In genomic region chr1:20819818-20820217, GRCh38 we compare ENCODE assay signal across 16 cellular contexts. TPM values are rescaled to one million over a fixed set of nuclear protein-coding genes. Genes with fewer than 3 reads are reported as not detected.
A peak's percentile ranks its signal among the peaks of the same experiment; 100 is the strongest.
DNase-seq lines count a peak whose midpoint lies in the region; ATAC-seq and TF ChIP-seq lines count a peak whose summit lies in the region.
"Had no signal": no experiment of that assay in that cellular context is flagged by ENCODE, and none has a peak within 500 bp of the region (broad histone marks: within the 10 kb centered on the region; RNA-seq: fewer than 3 reads in every experiment).

No MANE protein-coding gene starts in this region.

- H3K9me3 ChIP-seq in neuronal stem cell (replicated peaks in 1 of 2; ENCODE audit: control insufficient read depth in 2 of 2, insufficient read depth in 1 of 2, low read depth in 1 of 2, low read length in 2 of 2): peaks cover 0 to 7% of the 10 kb centered on the region in 2 donors
- H3K9me3 ChIP-seq: HAP-1 had no signal

- WGBS in neuronal stem cell (ENCODE audit: extremely low coverage in 2 of 2, insufficient read length in 2 of 2, insufficient replicate concordance in 1 of 2), 2 donors: no CpG with 5 or more reads among the region's 5 CpGs

- H3K4me1 Mint-ChIP-seq in WTC11 (no peaks in the 10 kb centered on the region), glutamatergic neuron (ENCODE audit: low read depth, unreplicated experiment) (peaks cover 7% of the 10 kb centered on the region)
- H3K4me1 Mint-ChIP-seq: B cell had no signal

- no peaks in the 10 kb centered on the region for H3K79me1 ChIP-seq in neuronal stem cell (ENCODE audit: low read depth, low read length)

- no peak overlapping the region for H3K14ac ChIP-seq in neuronal stem cell (ENCODE audit: low read length)

- H3K4me3 ChIP-seq in H7 (ENCODE audit: insufficient read depth, low read depth, low read length) (no peak overlapping the region), neuronal stem cell (ENCODE audit: low read length in 2 of 2) (no peak overlapping the region)
- H3K4me3 ChIP-seq: BLaER1 treated with 17β-estradiol and CSF1 and Interleukin-3, amounts not matched to agents 10 nM and 100 nM; HAP-1 had no signal

- CTCF ChIA-PET in WTC11 (lab: Charles Lee): interaction anchor here (0.9 to 2.7 kb wide), 2 partner anchors 123 to 375 kb away, joined by 5 to 7 read pairs; no protein-coding TSS in a partner anchor

- H2BK5ac ChIP-seq in neuronal stem cell (ENCODE audit: low read length): no peak overlapping the region

- ATAC-seq in WTC11 (peak; percentile 69), GM19328 (IDR thresholded peaks at IDR 0.05; ENCODE audit: unreplicated experiment) (no peak)
- ATAC-seq: CD8-positive, alpha-beta T cell had no signal

- peak overlapping the region; percentile 17 for H3K18ac ChIP-seq in neuronal stem cell (ENCODE audit: low read length)

- H2BK15ac ChIP-seq in neuronal stem cell (ENCODE audit: low read length): no peak overlapping the region

- no peak overlapping the region for H3K9ac ChIP-seq in neuronal stem cell (ENCODE audit: low read depth, low read length, poor library complexity)
- H3K9ac ChIP-seq: BLaER1 treated with 17β-estradiol and CSF1 and Interleukin-3, amounts not matched to agents 10 nM and 100 nM; KMS-11 had no signal

- H3K4me3 Mint-ChIP-seq in WTC11 (no peak overlapping the region), glutamatergic neuron (ENCODE audit: unreplicated experiment) (no peak overlapping the region)
- H3K4me3 Mint-ChIP-seq: B cell; CD8-positive, alpha-beta T cell had no signal

- no peak overlapping the region for H4K91ac ChIP-seq in neuronal stem cell (ENCODE audit: low read depth, low read length, poor library complexity)

- H3K27ac Mint-ChIP-seq in WTC11 (no peak overlapping the region), glutamatergic neuron (ENCODE audit: unreplicated experiment) (peak overlapping the region; percentile 49)
- H3K27ac Mint-ChIP-seq: B cell; CD8-positive, alpha-beta T cell had no signal

- H3K27me3 Mint-ChIP-seq in WTC11 (ENCODE audit: low read depth): no peaks in the 10 kb centered on the region
- H3K27me3 Mint-ChIP-seq in glutamatergic neuron (ENCODE audit: unreplicated experiment): peaks cover 6% of the 10 kb centered on the region
- H3K27me3 Mint-ChIP-seq: B cell had no signal

- H3K23ac ChIP-seq in neuronal stem cell (ENCODE audit: low read depth, low read length, poor library complexity): peak overlapping the region; percentile 65

- H3K27ac ChIP-seq in neuronal stem cell (replicated peaks; ENCODE audit: low read length): no peak overlapping the region
- H3K27ac ChIP-seq: BLaER1 treated with 17β-estradiol and CSF1 and Interleukin-3, amounts not matched to agents 10 nM and 100 nM; KMS-11 had no signal

- H2BK12ac ChIP-seq in neuronal stem cell (ENCODE audit: low read length): no peak overlapping the region

- H3K4me2 ChIP-seq in neuronal stem cell (ENCODE audit: insufficient read depth, low read length, poor library complexity, severe bottlenecking): no peak overlapping the region
- H3K4me2 ChIP-seq: BLaER1 treated with 17β-estradiol and CSF1 and Interleukin-3, amounts not matched to agents 10 nM and 100 nM; KMS-11 had no signal

- no peak overlapping the region for H2AFZ ChIP-seq in neuronal stem cell (ENCODE audit: low read length)

- H3K27me3 ChIP-seq in H7 (ENCODE audit: control insufficient read depth, insufficient read depth, low read length): no peaks in the 10 kb centered on the region
- no peaks in the 10 kb centered on the region for H3K27me3 ChIP-seq in neuronal stem cell (ENCODE audit: control insufficient read depth in 3 of 3, insufficient read depth in 3 of 3, low read depth in 1 of 3, low read length in 3 of 3)
- H3K27me3 ChIP-seq: BLaER1 treated with 17β-estradiol and CSF1 and Interleukin-3, amounts not matched to agents 10 nM and 100 nM had no signal

- peak; percentile 24 for DNase-seq in H7
- DNase-seq in WTC11 (ENCODE audit: low spot score): peak; percentile 21
- DNase-seq in glutamatergic neuron: peak; percentile 29
- DNase-seq in neuronal stem cell (ENCODE audit: low spot score): no peak
- DNase-seq in DMS153 (lab: John Stamatoyannopoulos, UW): no peak
- no peak for DNase-seq in COR-L47 (lab: John Stamatoyannopoulos, UW)
- DNase-seq: 8988T; CD8-positive, alpha-beta T cell; DMS79; GDM1; GOT3 had no signal

- H3K4ac ChIP-seq in neuronal stem cell (ENCODE audit: low read length): no peak overlapping the region

- H3K9me3 Mint-ChIP-seq in WTC11 (no peaks in the 10 kb centered on the region), glutamatergic neuron (ENCODE audit: unreplicated experiment) (no peaks in the 10 kb centered on the region)
- H3K9me3 Mint-ChIP-seq: CD8-positive, alpha-beta T cell had no signal

- TF ChIP-seq CTCF in WTC11 (IDR thresholded peaks at IDR 0.05): no peak
- TF ChIP-seq CTCF in glutamatergic neuron (IDR thresholded peaks at IDR 0.05; ENCODE audit: partially characterized antibody, unreplicated experiment): no peak

- no peaks in the 10 kb centered on the region for H3K4me1 ChIP-seq in neuronal stem cell (ENCODE audit: control insufficient read depth in 2 of 2, insufficient read depth in 1 of 2, low read depth in 1 of 2, low read length in 2 of 2)
- H3K4me1 ChIP-seq: BLaER1 treated with 17β-estradiol and CSF1 and Interleukin-3, amounts not matched to agents 10 nM and 100 nM; HAP-1 had no signal

- no peak overlapping the region for H2AK5ac ChIP-seq in neuronal stem cell (ENCODE audit: low read depth, low read length)

- H2BK120ac ChIP-seq in neuronal stem cell (ENCODE audit: low read depth, low read length): no peak overlapping the region

- POLR2A ChIA-PET in WTC11 (lab: Charles Lee): no interaction called here

- H4K8ac ChIP-seq in neuronal stem cell (ENCODE audit: low read depth, low read length): no peak overlapping the region

- H3K36me3 Mint-ChIP-seq in WTC11 (peaks cover 22% of the 10 kb centered on the region), glutamatergic neuron (ENCODE audit: unreplicated experiment) (peaks cover 4% of the 10 kb centered on the region)

- H3K36me3 ChIP-seq in H7 (replicated peaks; ENCODE audit: control insufficient read depth, insufficient read depth, low read length) (peaks cover 7% of the 10 kb centered on the region), neuronal stem cell (replicated peaks in 1 of 2; ENCODE audit: control insufficient read depth in 2 of 2, insufficient read depth in 2 of 2, low read length in 2 of 2) (peaks cover 10 to 60% of the 10 kb centered on the region in 2 donors)
- H3K36me3 ChIP-seq: HAP-1 had no signal

TF ChIP-seq in WTC11, 78 proteins besides CTCF, POLR2A, EP300 and RAD21:
- TF ChIP-seq ZNF671 (CRISPR knock-in tag; IDR thresholded peaks at IDR 0.05) (no peak), FOXP4 (CRISPR knock-in tag; IDR thresholded peaks at IDR 0.05) (no peak)

RNA-seq across cellular contexts. Expression of gene HP1BP3, which starts 32.7 kb away (rescaled TPM):
- 119 and 137 TPM in 2 replicates for total RNA-seq in H7 (2014; rRNA removed; shearing (Covaris generic))
- 121 to 140 TPM (median 132 TPM) in 3 replicates for total RNA-seq in WTC11 (2021)
- total RNA-seq in glutamatergic neuron (ENCODE audit: unreplicated experiment): 192 TPM
- polyA plus RNA-seq in neuronal stem cell (2013, experiment 1 of 2): 193 TPM
- polyA plus RNA-seq in neuronal stem cell (2013, experiment 2 of 2): 204 TPM

Comparison
In these comparisons a context has a peak if more than half of its experiments do, and no peak if none do; other contexts are left out.
1. DNase-seq: peak in H7 (single experiment), WTC11 (single experiment) and glutamatergic neuron (single experiment); none in neuronal stem cell (single experiment), DMS153 (single experiment) and COR-L47 (single experiment).